In genomic region chr4:131061734-131062133, GRCh38 we compare ENCODE assay signal across 19 cellular contexts.
A peak's percentile ranks its signal among the peaks of the same experiment; 100 is the strongest.
DNase-seq lines count a peak whose midpoint lies in the region; ATAC-seq, FAIRE-seq and TF ChIP-seq lines count a peak whose summit lies in the region.
"Had no signal": no experiment of that assay in that cellular context is flagged by ENCODE, and none has a peak within 500 bp of the region (broad histone marks: within the 10 kb centered on the region; RNA-seq: fewer than 3 reads in every experiment).

No MANE protein-coding gene starts in this region.

- in situ Hi-C loops in HepG2 (cut with HindIII; ENCODE audit: extremely low pct_ligation_motif_present, low pct_unique_long_range_greater_than_20kb): no loop called here
- in situ Hi-C loops in GM12878 (cut with MboI): no loop called here

- H3K18ac ChIP-seq in mesendoderm (ENCODE audit: low read length): no peak overlapping the region

- H3K27me3 ChIP-seq in HepG2 (ENCODE audit: control insufficient read depth in 1 of 2, insufficient read depth in 2 of 2, low read length in 2 of 2) (no peaks in the 10 kb centered on the region), right lobe of liver (no peaks in the 10 kb centered on the region), GM12878 (replicated peaks in 1 of 2; ENCODE audit: control insufficient read depth in 2 of 2, insufficient read depth in 2 of 2, low read length in 1 of 2) (no peaks in the 10 kb centered on the region), mesendoderm (ENCODE audit: insufficient read depth, low read length, poor library complexity) (no peaks in the 10 kb centered on the region)
- H3K27me3 ChIP-seq: BE2C; BLaER1 treated with 17β-estradiol and CSF1 and Interleukin-3, amounts not matched to agents 10 nM and 100 nM had no signal

- no peak overlapping the region for H2BK120ac ChIP-seq in mesendoderm (ENCODE audit: low read depth, low read length)

- FAIRE-seq in HepG2 (lab: Jason Lieb, UNC): no peak
- FAIRE-seq in GM12878 (lab: Jason Lieb, UNC): no peak
- FAIRE-seq: D721Med, GM12892, H54 had no signal

- H3K79me2 ChIP-seq in HepG2 (ENCODE audit: insufficient read depth, low read length): no peaks in the 10 kb centered on the region
- no peaks in the 10 kb centered on the region for H3K79me2 ChIP-seq in GM12878 (ENCODE audit: control insufficient read depth, insufficient read depth, low read length)
- no peaks in the 10 kb centered on the region for H3K79me2 ChIP-seq in mesendoderm (ENCODE audit: control insufficient read depth, insufficient read depth, low read length)

- TF ChIP-seq EP300 in HepG2 (IDR thresholded peaks at IDR 0.05; ENCODE audit: low read depth in 2 of 2, low read length in 2 of 2) (no peak), HepG2 (CRISPR knock-in tag; IDR thresholded peaks at IDR 0.05; ENCODE audit: borderline replicate concordance) (no peak), GM12878 (IDR thresholded peaks at IDR 0.05; ENCODE audit: borderline replicate concordance in 1 of 2, control insufficient read depth in 1 of 2, low read depth in 2 of 2, low read length in 2 of 2) (no peak)

- SMC1A ChIA-PET in GM12878 (lab: Charles Lee; ENCODE audit: uncharacterized antibody, unreplicated experiment): no interaction called here

- H3K23ac ChIP-seq in mesendoderm (ENCODE audit: low read length): no peak overlapping the region

- H4K8ac ChIP-seq in mesendoderm (ENCODE audit: low read depth, low read length): no peak overlapping the region

- H3K9me3 ChIP-seq in HepG2 (ENCODE audit: low read length) (peaks cover 32% of the 10 kb centered on the region), right lobe of liver (no peaks in the 10 kb centered on the region), GM12878 (replicated peaks; ENCODE audit: control insufficient read depth, insufficient read depth, low read length) (no peaks in the 10 kb centered on the region)
- H3K9me3 ChIP-seq: BE2C had no signal

- H2BK15ac ChIP-seq in mesendoderm (replicated peaks; ENCODE audit: low read depth): no peak overlapping the region

- no peak overlapping the region for H2AK5ac ChIP-seq in mesendoderm (ENCODE audit: low read length)

- H3K9ac ChIP-seq in HepG2 (ENCODE audit: insufficient read depth, low read depth, low read length) (no peak overlapping the region), GM12878 (ENCODE audit: control insufficient read depth, insufficient read depth, low read length) (no peak overlapping the region), mesendoderm (ENCODE audit: low read length) (no peak overlapping the region)
- H3K9ac ChIP-seq: BLaER1 treated with 17β-estradiol and CSF1 and Interleukin-3, amounts not matched to agents 10 nM and 100 nM had no signal

- no peak overlapping the region for H2BK5ac ChIP-seq in mesendoderm (ENCODE audit: low read length)

- no peak overlapping the region for H3K27ac ChIP-seq in HepG2 (ENCODE audit: extremely low read length, insufficient read depth, low read length)
- H3K27ac ChIP-seq in right lobe of liver: no peak overlapping the region
- H3K27ac ChIP-seq in GM12878 (ENCODE audit: control insufficient read depth, insufficient read depth): no peak overlapping the region
- no peak overlapping the region for H3K27ac ChIP-seq in mesendoderm (ENCODE audit: low read depth, low read length)
- H3K27ac ChIP-seq: BLaER1 treated with 17β-estradiol and CSF1 and Interleukin-3, amounts not matched to agents 10 nM and 100 nM had no signal

- no peak overlapping the region for H3K56ac ChIP-seq in mesendoderm (ENCODE audit: low read length)

- H3K4me1 ChIP-seq in HepG2 (ENCODE audit: insufficient read depth, low read length) (no peaks in the 10 kb centered on the region), right lobe of liver (no peaks in the 10 kb centered on the region), GM12878 (ENCODE audit: control insufficient read depth, insufficient read depth, low read length) (no peaks in the 10 kb centered on the region), mesendoderm (ENCODE audit: control insufficient read depth, low read depth, low read length) (no peaks in the 10 kb centered on the region)
- H3K4me1 ChIP-seq: BE2C; BLaER1 treated with 17β-estradiol and CSF1 and Interleukin-3, amounts not matched to agents 10 nM and 100 nM; HAP-1 had no signal

- no peak overlapping the region for H3K4me2 ChIP-seq in HepG2 (ENCODE audit: low read depth, low read length)
- no peak overlapping the region for H3K4me2 ChIP-seq in GM12878 (ENCODE audit: control insufficient read depth, insufficient read depth)
- no peak overlapping the region for H3K4me2 ChIP-seq in mesendoderm (ENCODE audit: low read length)
- H3K4me2 ChIP-seq: BLaER1 treated with 17β-estradiol and CSF1 and Interleukin-3, amounts not matched to agents 10 nM and 100 nM had no signal

- TF ChIP-seq POLR2A in HepG2 (IDR thresholded peaks at IDR 0.05; ENCODE audit: insufficient read depth in 1 of 2, low read depth in 2 of 2, low read length in 2 of 2): no peak
- TF ChIP-seq POLR2A in right lobe of liver (IDR thresholded peaks at IDR 0.05): no peak
- no peak for TF ChIP-seq POLR2A in GM12878 (IDR thresholded peaks at IDR 0.05; ENCODE audit: low read depth, low read length)

- H4K5ac ChIP-seq in mesendoderm (ENCODE audit: low read length): no peak overlapping the region

- DNase-seq in HepG2 (ENCODE audit: low spot score) (no peak), right lobe of liver (no peak), GM12878 (ENCODE audit: low read depth, low spot score) (no peak), mesendoderm (no peak), Ammon's horn (ENCODE audit: low spot score) (no peak), NOMO-1 treated with DMSO at 0.1 percent for 48 hours (lab: John Stamatoyannopoulos, UW; ENCODE audit: unreplicated experiment) (no peak)
- DNase-seq: BE2C; CD4-positive, alpha-beta T cell; CD8-positive, alpha-beta memory T cell; DMS153; DMS79 treated with DMSO at 0.1 percent for 48 hours; GF-D8; GOT3; HFFc6 had no signal

- TF ChIP-seq RAD21 in HepG2 (CRISPR knock-in tag; IDR thresholded peaks at IDR 0.05) (no peak), GM12878 (IDR thresholded peaks at IDR 0.05; ENCODE audit: insufficient read depth, low read depth, low read length) (no peak)

- RAD21 ChIA-PET in GM12878 (lab: Charles Lee; ENCODE audit: unreplicated experiment): no interaction called here

- intact Hi-C loops in HepG2 (cut with micrococcal nuclease; ENCODE audit: unreplicated experiment) (no loop called here), right lobe of liver (cut with DNase I) (no loop called here), GM12878 (cut with micrococcal nuclease; ENCODE audit: unreplicated experiment) (no loop called here)

- H3K36me3 ChIP-seq in HepG2 (replicated peaks in 1 of 2; ENCODE audit: control insufficient read depth in 1 of 2, insufficient read depth in 2 of 2, low read length in 2 of 2) (no peaks in the 10 kb centered on the region), right lobe of liver (no peaks in the 10 kb centered on the region), GM12878 (ENCODE audit: control insufficient read depth in 2 of 2, insufficient read depth in 2 of 2, low read length in 1 of 2) (no peaks in the 10 kb centered on the region), mesendoderm (ENCODE audit: control insufficient read depth, insufficient read depth, low read length) (no peaks in the 10 kb centered on the region)
- H3K36me3 ChIP-seq: BE2C; BLaER1 treated with 17β-estradiol and CSF1 and Interleukin-3, amounts not matched to agents 10 nM and 100 nM; HAP-1 had no signal

- H3K4ac ChIP-seq in mesendoderm (ENCODE audit: low read depth, low read length): no peak overlapping the region

- POLR2A ChIA-PET in HepG2 (lab: Yijun Ruan, JAX): no interaction called here
- POLR2A ChIA-PET in GM12878 (lab: Charles Lee): no interaction called here

- no peaks in the 10 kb centered on the region for H3K79me1 ChIP-seq in mesendoderm (ENCODE audit: low read length)

- no peak overlapping the region for H3K4me3 ChIP-seq in HepG2 (replicated peaks in 1 of 3; ENCODE audit: insufficient read depth in 1 of 3, low read depth in 2 of 3, low read length in 3 of 3)
- H3K4me3 ChIP-seq in right lobe of liver: no peak overlapping the region
- no peak overlapping the region for H3K4me3 ChIP-seq in GM12878
- H3K4me3 ChIP-seq in mesendoderm (ENCODE audit: low read length): peak overlapping the region; percentile 7
- H3K4me3 ChIP-seq: BLaER1 treated with 17β-estradiol and CSF1 and Interleukin-3, amounts not matched to agents 10 nM and 100 nM; HAP-1 had no signal

- H2AFZ ChIP-seq in HepG2 (ENCODE audit: low read length) (no peak overlapping the region), GM12878 (ENCODE audit: control insufficient read depth, low read depth, low read length) (no peak overlapping the region)

- no peaks in the 10 kb centered on the region for H4K20me1 ChIP-seq in HepG2 (ENCODE audit: insufficient read depth, low read length)
- H4K20me1 ChIP-seq in GM12878 (ENCODE audit: control insufficient read depth, insufficient read depth): no peaks in the 10 kb centered on the region
- H4K20me1 ChIP-seq: BLaER1 treated with 17β-estradiol and CSF1 and Interleukin-3, amounts not matched to agents 10 nM and 100 nM had no signal

- 0% methylated on average over 1 of the region's 1 CpG for WGBS in HepG2 (ENCODE audit: low lambda C conversion rate)
- WGBS in right lobe of liver (ENCODE audit: insufficient coverage, low coverage, low lambda C conversion rate, missing lambda C conversion rate): 45% methylated on average over 1 of the region's 1 CpG
- WGBS in GM12878 (ENCODE audit: insufficient coverage, insufficient replicate concordance, low lambda C conversion rate, missing lambda C conversion rate): 0% methylated on average over 1 of the region's 1 CpG
- no CpG with 5 or more reads among the region's 1 CpG for WGBS in mesendoderm (ENCODE audit: extremely low coverage, insufficient coverage, low lambda C conversion rate)

- ATAC-seq in HepG2 (no peak), right lobe of liver (no peak), GM12878 (no peak)

- CTCF ChIA-PET in HepG2 (lab: Yijun Ruan, JAX; ENCODE audit: low intra/inter-chr PET ratio, low total read pairs): no interaction called here
- CTCF ChIA-PET in GM12878 (lab: Yijun Ruan, JAX): interaction anchor here (1.4 kb wide), 1 partner anchor 8 kb away, joined by 4 read pairs; no protein-coding TSS in a partner anchor

- BruUV-seq in HepG2 (replicated peaks; lab: Mats Ljungman, UMichigan) (no TSS peak), GM12878 (replicated peaks; lab: Mats Ljungman, UMichigan) (no TSS peak)

- TF ChIP-seq CTCF in HepG2 (CRISPR knock-in tag; IDR thresholded peaks at IDR 0.05) (no peak), right lobe of liver (IDR thresholded peaks at IDR 0.05) (no peak), GM12878 (IDR thresholded peaks at IDR 0.05 in 2 of 3, conservative IDR thresholded peaks at IDR 0.05 in 1 of 3; ENCODE audit: control insufficient read depth in 2 of 3, extremely low read depth in 1 of 3, insufficient read depth in 1 of 3, low read depth in 3 of 3, low read length in 3 of 3) (no peak)

TF ChIP-seq in HepG2, 621 proteins besides CTCF, POLR2A, EP300 and RAD21:
- TF ChIP-seq SMARCE1 (IDR thresholded peaks at IDR 0.05; ENCODE audit: borderline replicate concordance) (no peak), ZFP36 (IDR thresholded peaks at IDR 0.05; ENCODE audit: borderline replicate concordance, low read depth, low read length, partially characterized antibody) (peak; percentile 71)

TF ChIP-seq in GM12878, 131 proteins besides CTCF, POLR2A, EP300 and RAD21 (continues in another document):
- TF ChIP-seq MEF2B (IDR thresholded peaks at IDR 0.05; ENCODE audit: partially characterized antibody, poor library complexity, severe bottlenecking) (no peak), NFIC (IDR thresholded peaks at IDR 0.05; ENCODE audit: low read depth, low read length) (no peak), SMARCA5 (IDR thresholded peaks at IDR 0.05) (no peak)

Comparison
In these comparisons a context has a peak if more than half of its experiments do, and no peak if none do; other contexts are left out.
1. Of the 75 proteins assayed by ChIP-seq in both HepG2 and GM12878: peak only in HepG2: none; only in GM12878: CBX5; in both: none; in neither: 74.